Comparison of ENCODE assay signal across 8 cellular contexts in genomic region chr12:62785941-62786559, GRCh38.
DNase-seq lines count a peak whose midpoint lies in the region; ATAC-seq, FAIRE-seq and TF ChIP-seq lines count a peak whose summit lies in the region.

No MANE protein-coding gene starts in this region.

- peak; percentile 98 for FAIRE-seq in H54 (lab: Jason Lieb, UNC)
- FAIRE-seq in RCC 7860 (lab: Jason Lieb, UNC), result peak; percentile 95

- H3K27ac ChIP-seq in parathyroid adenoma, result peak overlapping the region; percentile 55
- no peak overlapping the region for H3K27ac ChIP-seq in CD8-positive, alpha-beta T cell (ENCODE audit: low read depth, low read length)

- H3K36me3 ChIP-seq in parathyroid adenoma (ENCODE audit: control insufficient read depth, insufficient read depth, low read length), result no peaks in the 10 kb centered on the region
- H3K36me3 ChIP-seq in CD8-positive, alpha-beta T cell (ENCODE audit: insufficient read depth, low read length), result no peaks in the 10 kb centered on the region

- no peak overlapping the region for H3K4me3 ChIP-seq in parathyroid adenoma (ENCODE audit: low read depth, low read length)
- no peak overlapping the region for H3K4me3 ChIP-seq in CD8-positive, alpha-beta T cell (ENCODE audit: low read depth, low read length)

- CTCF ChIA-PET in CD8-positive, alpha-beta T cell (lab: Charles Lee), result interaction anchor here (1.1 kb wide), 1 partner anchor 9 kb away, joined by 7 read pairs; no protein-coding TSS in a partner anchor

- H3K4me1 ChIP-seq in parathyroid adenoma, result no peaks in the 10 kb centered on the region
- H3K4me1 ChIP-seq in CD8-positive, alpha-beta T cell (ENCODE audit: insufficient read depth, low read length), result no peaks in the 10 kb centered on the region

- no peaks in the 10 kb centered on the region for H3K27me3 ChIP-seq in parathyroid adenoma (ENCODE audit: control insufficient read depth, insufficient read depth, low read length)
- H3K27me3 ChIP-seq in CD8-positive, alpha-beta T cell (ENCODE audit: insufficient read depth, low read length), result no peaks in the 10 kb centered on the region

- no peaks in the 10 kb centered on the region for H3K36me3 Mint-ChIP-seq in CD8-positive, alpha-beta T cell

- no peak overlapping the region for H3K27ac Mint-ChIP-seq in CD8-positive, alpha-beta T cell

- no peak overlapping the region for H2AFZ ChIP-seq in parathyroid adenoma

- peaks cover 5% of the 10 kb centered on the region for H3K4me1 Mint-ChIP-seq in CD8-positive, alpha-beta T cell (ENCODE audit: low read depth)

- no peak overlapping the region for H3K4me2 ChIP-seq in parathyroid adenoma (ENCODE audit: low read length)

- no peaks in the 10 kb centered on the region for H3K9me3 Mint-ChIP-seq in CD8-positive, alpha-beta T cell

- no peaks in the 10 kb centered on the region for H3K9me3 ChIP-seq in parathyroid adenoma (ENCODE audit: control insufficient read depth, low read length)
- no peaks in the 10 kb centered on the region for H3K9me3 ChIP-seq in CD8-positive, alpha-beta T cell (ENCODE audit: low read length)

- H3K4me3 Mint-ChIP-seq in CD8-positive, alpha-beta T cell, result no peak overlapping the region

- POLR2A ChIA-PET in CD8-positive, alpha-beta T cell (lab: Charles Lee), result no interaction called here

- no peaks in the 10 kb centered on the region for H3K27me3 Mint-ChIP-seq in CD8-positive, alpha-beta T cell (ENCODE audit: low read depth)

- DNase-seq in H54 (ENCODE audit: insufficient read length, low spot score), result peak; percentile 69
- peak; percentile 98 for DNase-seq in RCC 7860 (ENCODE audit: low spot score)
- no peak for DNase-seq in midbrain (lab: John Stamatoyannopoulos, UW)
- no peak for DNase-seq in CD8-positive, alpha-beta T cell

- H3K9ac ChIP-seq in parathyroid adenoma, result no peak overlapping the region

- peaks cover 38% of the 10 kb centered on the region for H3K79me2 ChIP-seq in parathyroid adenoma

- ATAC-seq in esophagus mucosa (peak; percentile 93), GM18519 (IDR thresholded peaks at IDR 0.05; ENCODE audit: low FRiP score, unreplicated experiment) (no peak), GM18909 (IDR thresholded peaks at IDR 0.05; ENCODE audit: poor library complexity, unreplicated experiment) (no peak)
- ATAC-seq in CD8-positive, alpha-beta T cell, result no peak

- TF ChIP-seq CTCF in parathyroid adenoma (IDR thresholded peaks at IDR 0.05), result no peak
- no peak for TF ChIP-seq CTCF in CD8-positive, alpha-beta T cell (IDR thresholded peaks at IDR 0.05)

- intact Hi-C loops in CD8-positive, alpha-beta T cell (cut with DNase I, micrococcal nuclease), result no loop called here

- TF ChIP-seq POLR2A in H54 (IDR thresholded peaks at IDR 0.05; ENCODE audit: low read depth, low read length), result no peak

Comparison
In these comparisons a context has a peak if more than half of its experiments do, and no peak if none do; other contexts are left out.
1. DNase-seq: peak in H54 (single experiment) and RCC 7860 (single experiment); none in midbrain (single experiment) and CD8-positive, alpha-beta T cell (0 of 7).